Comparison of ENCODE assay signal across 5 cellular contexts in the genomic region with DNA sequence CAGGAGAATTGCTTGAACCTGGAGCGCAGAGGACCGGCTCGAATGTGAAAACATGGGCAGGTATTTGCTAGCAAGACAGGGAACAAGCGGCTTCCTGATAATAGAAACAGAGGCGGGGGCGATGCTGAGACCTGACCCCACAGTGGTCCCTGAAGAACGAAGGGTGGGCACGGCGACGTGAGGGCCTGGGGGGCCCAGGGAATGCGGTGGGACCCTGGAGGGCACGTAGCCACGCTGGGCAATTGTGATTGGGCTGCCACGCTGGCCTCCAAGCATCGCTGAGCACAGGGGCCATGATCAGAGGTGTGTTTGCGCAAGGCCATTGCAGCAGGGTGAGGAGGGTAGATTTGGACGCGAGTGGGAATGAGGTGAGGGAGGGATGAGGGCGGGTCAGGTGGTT.
"Had no signal": no experiment of that assay in that cellular context is flagged by ENCODE, and none has a peak within 500 bp of the region (broad histone marks: within the 10 kb centered on the region; RNA-seq: fewer than 3 reads in every experiment).

No MANE protein-coding gene starts in this region.

- FAIRE-seq: HepG2, K562 had no signal

- H3K27ac ChIP-seq: HL-60 had no signal

- H3K4me3 ChIP-seq: K562 had no signal

- ATAC-seq: HepG2 had no signal

- DNase-seq: IMR-90, KBM-7 had no signal
